Comparison of ENCODE assay signal across 8 cellular contexts in the genomic region with DNA sequence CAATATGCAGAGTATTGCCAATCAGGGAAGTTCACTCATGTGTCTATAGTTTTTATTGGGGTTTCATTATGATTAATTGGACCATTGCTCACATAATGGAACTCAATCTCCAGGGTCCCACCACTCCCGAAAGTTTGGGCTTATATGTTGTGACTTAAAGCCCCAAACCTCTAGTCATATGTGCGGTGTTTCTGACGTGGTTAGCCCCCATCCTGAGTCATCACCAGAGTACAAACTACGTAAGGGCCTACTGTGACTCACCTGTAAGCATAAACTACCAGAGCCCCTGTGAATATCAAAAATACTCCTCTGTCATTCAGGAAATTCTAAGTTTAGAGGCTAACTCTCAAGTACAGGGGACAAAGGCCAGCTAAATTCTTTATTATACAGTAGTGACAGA. TPM values are rescaled to one million over a fixed set of nuclear protein-coding genes. Genes with fewer than 3 reads are reported as not detected.
DNase-seq lines count a peak whose midpoint lies in the region; ATAC-seq and TF ChIP-seq lines count a peak whose summit lies in the region.

No MANE protein-coding gene starts in this region.

- no peak for TF ChIP-seq CTCF in dorsolateral prefrontal cortex (IDR thresholded peaks at IDR 0.05 in 54 of 56, conservative IDR thresholded peaks at IDR 0.05 in 2 of 56; ENCODE audit: low read depth in 1 of 56, partially characterized antibody in 56 of 56)
- TF ChIP-seq CTCF in suprapubic skin (IDR thresholded peaks at IDR 0.05) = no peak

- 68% methylated on average over 4 of the region's 4 CpGs for WGBS in suprapubic skin

- H3K4me1 ChIP-seq in suprapubic skin = peaks cover 14% of the 10 kb centered on the region

- H3K9me3 ChIP-seq in suprapubic skin = no peaks in the 10 kb centered on the region

- H3K4me3 ChIP-seq in dorsolateral prefrontal cortex = no peak overlapping the region
- H3K4me3 ChIP-seq in suprapubic skin = no peak overlapping the region

- peaks cover 30% of the 10 kb centered on the region for H3K4me1 Mint-ChIP-seq in activated T-helper 17 cell treated with anti-CD3 and anti-CD28 coated beads, Interleukin-2, amount 50 U/mL, for 72 hours

- TF ChIP-seq EP300 in suprapubic skin (IDR thresholded peaks at IDR 0.05) = no peak

- peak overlapping the region; percentile 64 for H3K4me3 Mint-ChIP-seq in activated T-helper 17 cell treated with anti-CD3 and anti-CD28 coated beads, Interleukin-2, amount 50 U/mL, for 72 hours

- peak overlapping the region; percentile 90 for H3K27ac Mint-ChIP-seq in activated T-helper 17 cell treated with anti-CD3 and anti-CD28 coated beads, Interleukin-2, amount 50 U/mL, for 72 hours

- H3K27me3 ChIP-seq in dorsolateral prefrontal cortex (peaks cover 0 to 34% (median 10%) of the 10 kb centered on the region in 45 donors), suprapubic skin (no peaks in the 10 kb centered on the region)

- intact Hi-C loops in dorsolateral prefrontal cortex (cut with DNase I) = no loop called here

- ATAC-seq in HG03520 (IDR thresholded peaks at IDR 0.05; ENCODE audit: unreplicated experiment) (peak; percentile 54), HG03196 (IDR thresholded peaks at IDR 0.05; ENCODE audit: unreplicated experiment) (no peak), GM21786 (IDR thresholded peaks at IDR 0.05; ENCODE audit: unreplicated experiment) (no peak)
- ATAC-seq in activated T-helper 17 cell treated with anti-CD3 and anti-CD28 coated beads, Interleukin-2, amount 50 U/mL, for 72 hours (replicated peaks) = peak; percentile 94

- peaks cover 80% of the 10 kb centered on the region for H3K36me3 Mint-ChIP-seq in activated T-helper 17 cell treated with anti-CD3 and anti-CD28 coated beads, Interleukin-2, amount 50 U/mL, for 72 hours (ENCODE audit: low read depth)

- DNase-seq in ELR (ENCODE audit: low read depth) (peak; percentile 88), non-pigmented ciliary epithelial cell (ENCODE audit: low read depth) (peak; percentile 50), dorsolateral prefrontal cortex (no peak), suprapubic skin (ENCODE audit: low spot score in 2 of 2) (no peak)

- H3K27ac ChIP-seq in dorsolateral prefrontal cortex (no peak overlapping the region), suprapubic skin (no peak overlapping the region)

- H3K27me3 Mint-ChIP-seq in activated T-helper 17 cell treated with anti-CD3 and anti-CD28 coated beads, Interleukin-2, amount 50 U/mL, for 72 hours = no peaks in the 10 kb centered on the region

- H3K9me3 Mint-ChIP-seq in activated T-helper 17 cell treated with anti-CD3 and anti-CD28 coated beads, Interleukin-2, amount 50 U/mL, for 72 hours = no peaks in the 10 kb centered on the region

- TF ChIP-seq POLR2A in suprapubic skin (IDR thresholded peaks at IDR 0.05) = no peak

- no peaks in the 10 kb centered on the region for H3K36me3 ChIP-seq in suprapubic skin

RNA-seq across cellular contexts. Expression of a gene that starts 5.4 kb away (rescaled TPM):
- total RNA-seq in activated T-helper 17 cell treated with anti-CD3 and anti-CD28 coated beads, Interleukin-2, amount 50 U/mL, for 72 hours = 10 to 100 TPM; 21.2 to 25.8 TPM
- total RNA-seq in dorsolateral prefrontal cortex (10 to 100 TPM; 28.9 to 51.2 (median 38.9) TPM), suprapubic skin (10 to 100 TPM; 18.0 to 30.5 (median 25.7) TPM)

Comparison
In these comparisons a context has a peak if more than half of its experiments do, and no peak if none do; other contexts are left out.
1. DNase-seq: peak in ELR (single experiment) and non-pigmented ciliary epithelial cell (single experiment); none in dorsolateral prefrontal cortex (0 of 10) and suprapubic skin (0 of 2).
2. ATAC-seq: peak in HG03520 (single experiment) and activated T-helper 17 cell treated with anti-CD3 and anti-CD28 coated beads, Interleukin-2, amount 50 U/mL, for 72 hours (single experiment); none in HG03196 (single experiment) and GM21786 (single experiment).